Comparison of ENCODE assay signal across 8 cellular contexts in genomic region chr15:99566157-99566900, GRCh38. TPM values are rescaled to one million over a fixed set of nuclear protein-coding genes. Genes with fewer than 3 reads are reported as not detected.
DNase-seq lines count a peak whose midpoint lies in the region; ATAC-seq and TF ChIP-seq lines count a peak whose summit lies in the region.

No MANE protein-coding gene starts in this region.

- peaks cover 53 to 61% (median 57%) of the 10 kb centered on the region in 3 donors for H3K4me1 Mint-ChIP-seq in T-cell

- CTCF ChIA-PET in T-cell (lab: Charles Lee): interaction anchor here in 1 of 2 donors (0.9 to 1.5 kb wide), 2 partner anchors 138 to 315 kb away, joined by 3 to 12 read pairs; partner anchors contain the start of gene LRRC28

- H3K9me3 ChIP-seq in subcutaneous abdominal adipose tissue (ENCODE audit: control insufficient read depth in 5 of 5, low read length in 5 of 5): no peaks in the 10 kb centered on the region

- 1 to 2% methylated on average over 41 to 42 of the region's 69 CpGs for WGBS in lower leg skin, 2 donors

- H3K4me3 ChIP-seq in H7 (ENCODE audit: insufficient read depth, low read depth, low read length): peak overlapping the region; percentile 78
- peak overlapping the region; percentile 81 for H3K4me3 ChIP-seq in lower leg skin (ENCODE audit: low read depth, poor library complexity, severe bottlenecking)
- peak overlapping the region; percentile 70 to 91 (median 85) for H3K4me3 ChIP-seq in subcutaneous abdominal adipose tissue (ENCODE audit: low read depth in 1 of 5, low read length in 5 of 5)

- TF ChIP-seq CTCF in lower leg skin (IDR thresholded peaks at IDR 0.05): no peak

- H3K36me3 ChIP-seq in H7 (replicated peaks; ENCODE audit: control insufficient read depth, insufficient read depth, low read length) (no peaks in the 10 kb centered on the region), subcutaneous abdominal adipose tissue (ENCODE audit: control insufficient read depth in 5 of 5, insufficient read depth in 5 of 5, low read length in 5 of 5) (no peaks in the 10 kb centered on the region)

- H3K27ac ChIP-seq in subcutaneous abdominal adipose tissue (ENCODE audit: low read depth, low read length): peak overlapping the region; percentile 98

- POLR2A ChIA-PET in T-cell (lab: Charles Lee): interaction anchor here in 1 of 2 donors (0.5 kb wide), 1 partner anchor 74 kb away, joined by 13 read pairs; no protein-coding TSS in a partner anchor

- H3K27ac Mint-ChIP-seq in T-cell: peak overlapping the region; percentile 85 to 92

- H3K27me3 ChIP-seq in H7 (ENCODE audit: control insufficient read depth, insufficient read depth, low read length): no peaks in the 10 kb centered on the region; the same call in 1 of the 2 replicates
- no peaks in the 10 kb centered on the region for H3K27me3 ChIP-seq in subcutaneous abdominal adipose tissue (ENCODE audit: control insufficient read depth in 5 of 5, insufficient read depth in 4 of 5, low read length in 5 of 5)

- peak overlapping the region; percentile 87 to 94 (median 90) for H3K9ac ChIP-seq in subcutaneous abdominal adipose tissue (ENCODE audit: low read length in 5 of 5)

- peaks cover 10 to 52% (median 45%) of the 10 kb centered on the region in 5 donors for H3K4me1 ChIP-seq in subcutaneous abdominal adipose tissue (ENCODE audit: control insufficient read depth in 5 of 5, insufficient read depth in 5 of 5, low read length in 5 of 5)

- ATAC-seq in T-cell (replicated peaks in 1 of 4) (peak in 3 of 4 experiments; percentile 3 to 8 (median 5)), GM19463 (IDR thresholded peaks at IDR 0.05; ENCODE audit: unreplicated experiment) (no peak)

- intact Hi-C loops in lower leg skin (cut with DNase I; ENCODE audit: low total_unique reads): no loop called here

- H3K4me3 Mint-ChIP-seq in T-cell: peak overlapping the region; percentile 97 to 99 (median 98)

- H3K27me3 Mint-ChIP-seq in T-cell: no peaks in the 10 kb centered on the region

- DNase-seq in AG20443 (ENCODE audit: low spot score) (peak; percentile 55), H7 (peak; percentile 68), T-cell (peak in 11 of 34 experiments; percentile 0 to 20 (median 12)), dermis blood vessel endothelial cell (peak; percentile 36), lower leg skin (ENCODE audit: low spot score in 2 of 2) (peak in 1 of 2 donors; percentile 88), COLO829 (ENCODE audit: low spot score) (no peak)

- no peaks in the 10 kb centered on the region for H3K9me3 Mint-ChIP-seq in T-cell

- no peak for TF ChIP-seq POLR2A in lower leg skin (IDR thresholded peaks at IDR 0.05)

- no peaks in the 10 kb centered on the region for H3K36me3 Mint-ChIP-seq in T-cell

RNA-seq across cellular contexts. Expression of gene MEF2A, which starts 0.5 kb away (rescaled TPM):
- 13.6 and 19.7 TPM in 2 replicates for total RNA-seq in H7 (2014; rRNA removed; shearing (Covaris generic))
- total RNA-seq in T-cell (10 to 100 TPM; 31.6 to 37.4 (median 33.9) TPM), dermis blood vessel endothelial cell (24.2 and 25.4 TPM in 2 replicates), lower leg skin (100 to 1,000 TPM in 2 of 4 donors, 10 to 100 TPM in 2; 71.9 to 126 (median 103) TPM)
